In the genomic region with DNA sequence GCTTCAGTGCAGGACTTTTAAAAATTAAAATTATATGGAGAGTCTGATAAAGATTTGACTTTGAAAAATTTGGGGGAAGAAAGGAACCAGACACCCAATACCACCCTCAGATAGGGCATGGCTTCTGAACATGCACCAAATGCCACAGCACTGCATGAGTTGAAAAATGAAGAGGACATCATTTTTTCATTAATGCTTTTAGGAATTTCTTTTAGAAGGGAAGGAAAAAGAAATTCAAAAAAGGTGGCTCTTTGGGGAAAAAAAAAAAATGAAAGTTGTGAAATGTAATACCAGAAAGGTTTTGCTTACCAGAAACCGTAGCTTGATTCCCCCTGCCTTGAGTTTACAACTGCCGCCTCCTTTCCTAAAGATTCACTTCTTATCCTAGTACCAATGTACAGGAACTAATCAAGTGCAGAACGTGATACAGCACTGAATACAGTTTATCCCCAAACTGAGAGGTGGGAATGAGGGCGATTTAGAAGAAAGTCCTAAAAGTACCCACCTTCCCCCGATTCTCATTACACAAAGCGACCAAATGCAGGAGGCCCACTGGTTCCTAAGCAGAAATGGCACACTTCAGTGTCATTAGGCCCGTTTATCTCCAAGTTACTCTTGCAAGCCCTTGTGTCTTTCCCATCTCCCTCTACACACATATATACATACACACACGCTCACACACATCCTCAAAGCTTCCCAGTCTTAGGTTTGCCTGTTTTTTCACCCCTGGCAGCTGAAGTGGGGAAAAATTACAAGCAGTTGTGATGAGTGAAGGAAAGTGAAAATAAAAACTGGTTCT, we compare ENCODE assay signal across 1 cellular context.
TF ChIP-seq lines count a peak whose summit lies in the region.

No MANE protein-coding gene starts in this region.

TF ChIP-seq in liver, 16 proteins besides CTCF, POLR2A, EP300 and RAD21 (continued from another document):
- TF ChIP-seq, protein P1, sequence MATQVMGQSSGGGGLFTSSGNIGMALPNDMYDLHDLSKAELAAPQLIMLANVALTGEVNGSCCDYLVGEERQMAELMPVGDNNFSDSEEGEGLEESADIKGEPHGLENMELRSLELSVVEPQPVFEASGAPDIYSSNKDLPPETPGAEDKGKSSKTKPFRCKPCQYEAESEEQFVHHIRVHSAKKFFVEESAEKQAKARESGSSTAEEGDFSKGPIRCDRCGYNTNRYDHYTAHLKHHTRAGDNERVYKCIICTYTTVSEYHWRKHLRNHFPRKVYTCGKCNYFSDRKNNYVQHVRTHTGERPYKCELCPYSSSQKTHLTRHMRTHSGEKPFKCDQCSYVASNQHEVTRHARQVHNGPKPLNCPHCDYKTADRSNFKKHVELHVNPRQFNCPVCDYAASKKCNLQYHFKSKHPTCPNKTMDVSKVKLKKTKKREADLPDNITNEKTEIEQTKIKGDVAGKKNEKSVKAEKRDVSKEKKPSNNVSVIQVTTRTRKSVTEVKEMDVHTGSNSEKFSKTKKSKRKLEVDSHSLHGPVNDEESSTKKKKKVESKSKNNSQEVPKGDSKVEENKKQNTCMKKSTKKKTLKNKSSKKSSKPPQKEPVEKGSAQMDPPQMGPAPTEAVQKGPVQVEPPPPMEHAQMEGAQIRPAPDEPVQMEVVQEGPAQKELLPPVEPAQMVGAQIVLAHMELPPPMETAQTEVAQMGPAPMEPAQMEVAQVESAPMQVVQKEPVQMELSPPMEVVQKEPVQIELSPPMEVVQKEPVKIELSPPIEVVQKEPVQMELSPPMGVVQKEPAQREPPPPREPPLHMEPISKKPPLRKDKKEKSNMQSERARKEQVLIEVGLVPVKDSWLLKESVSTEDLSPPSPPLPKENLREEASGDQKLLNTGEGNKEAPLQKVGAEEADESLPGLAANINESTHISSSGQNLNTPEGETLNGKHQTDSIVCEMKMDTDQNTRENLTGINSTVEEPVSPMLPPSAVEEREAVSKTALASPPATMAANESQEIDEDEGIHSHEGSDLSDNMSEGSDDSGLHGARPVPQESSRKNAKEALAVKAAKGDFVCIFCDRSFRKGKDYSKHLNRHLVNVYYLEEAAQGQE (IDR thresholded peaks at IDR 0.05): no peak
- TF ChIP-seq FOXA1 (IDR thresholded peaks at IDR 0.05): no peak
- TF ChIP-seq, protein P2, sequence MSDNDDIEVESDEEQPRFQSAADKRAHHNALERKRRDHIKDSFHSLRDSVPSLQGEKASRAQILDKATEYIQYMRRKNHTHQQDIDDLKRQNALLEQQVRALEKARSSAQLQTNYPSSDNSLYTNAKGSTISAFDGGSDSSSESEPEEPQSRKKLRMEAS (IDR thresholded peaks at IDR 0.05): no peak
- TF ChIP-seq FOXA2 (IDR thresholded peaks at IDR 0.05): no peak
- TF ChIP-seq, protein P3, sequence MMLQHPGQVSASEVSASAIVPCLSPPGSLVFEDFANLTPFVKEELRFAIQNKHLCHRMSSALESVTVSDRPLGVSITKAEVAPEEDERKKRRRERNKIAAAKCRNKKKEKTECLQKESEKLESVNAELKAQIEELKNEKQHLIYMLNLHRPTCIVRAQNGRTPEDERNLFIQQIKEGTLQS (IDR thresholded peaks at IDR 0.05): no peak
- no peak for TF ChIP-seq HNF4A (conservative IDR thresholded peaks at IDR 0.05)
- TF ChIP-seq ZBTB33 (IDR thresholded peaks at IDR 0.05): no peak
- TF ChIP-seq EGR1 (IDR thresholded peaks at IDR 0.05; ENCODE audit: low read depth in 2 of 2): peak in 1 of 2 donors; percentile 25
- TF ChIP-seq SP1 (IDR thresholded peaks at IDR 0.05): peak; percentile 9
- no peak for TF ChIP-seq NR2F2 (IDR thresholded peaks at IDR 0.05)
